In genomic region chr10:54800677-54801480, GRCh38 we compare ENCODE assay signal across 8 cellular contexts. TPM values are rescaled to one million over a fixed set of nuclear protein-coding genes. Genes with fewer than 3 reads are reported as not detected.
DNase-seq lines count a peak whose midpoint lies in the region; ATAC-seq and TF ChIP-seq lines count a peak whose summit lies in the region.

Gene PCDH15, minus strand, starts transcription at chr10:54801231. Its CDS starts 136,969 bp downstream, at chr10:54664262.

- H3K27me3 ChIP-seq in CD4-positive, alpha-beta T cell (ENCODE audit: control insufficient read depth, insufficient read depth, low read length), result no peaks in the 10 kb centered on the region

- intact Hi-C loops in CD4-positive, alpha-beta T cell (cut with DNase I, micrococcal nuclease), result no loop called here
- intact Hi-C loops in activated CD8-positive, alpha-beta T cell treated with anti-CD3 and anti-CD28 coated beads for 36 hours (cut with micrococcal nuclease), result no loop called here

- TF ChIP-seq CTCF in GM12873 (IDR thresholded peaks at IDR 0.05; ENCODE audit: insufficient read depth, low read depth, low read length, missing control alignments) (peak; percentile 6), choroid plexus epithelial cell (conservative IDR thresholded peaks at IDR 0.05; ENCODE audit: low read depth, low read length) (peak; percentile 60), nephron (IDR thresholded peaks at IDR 0.05; ENCODE audit: unreplicated experiment in 3 of 3) (peak; percentile 58 to 61 (median 60))
- no peak for TF ChIP-seq CTCF in CD4-positive, alpha-beta T cell (IDR thresholded peaks at IDR 0.05)
- TF ChIP-seq CTCF in activated CD8-positive, alpha-beta T cell treated with anti-CD3 and anti-CD28 coated beads for 36 hours (IDR thresholded peaks at IDR 0.05), result no peak

- POLR2A ChIA-PET in CD4-positive, alpha-beta T cell (lab: Charles Lee), result no interaction called here
- POLR2A ChIA-PET in activated CD8-positive, alpha-beta T cell treated with anti-CD3 and anti-CD28 coated beads for 36 hours (lab: Charles Lee), result no interaction called here

- no peak for ATAC-seq in CD4-positive, alpha-beta T cell (ENCODE audit: poor library complexity)
- no peak for ATAC-seq in activated CD8-positive, alpha-beta T cell treated with anti-CD3 and anti-CD28 coated beads for 36 hours
- ATAC-seq in effector memory CD8-positive, alpha-beta T cell (replicated peaks), result no peak

- no peak within 1 kb of the TSS for H3K27ac ChIP-seq in CD4-positive, alpha-beta T cell (ENCODE audit: low read depth, low read length)

- H3K4me3 Mint-ChIP-seq in nephron, result peak within 1 kb of the TSS; percentile 48 to 63 (median 51)
- no peak within 1 kb of the TSS for H3K4me3 Mint-ChIP-seq in CD4-positive, alpha-beta T cell
- H3K4me3 Mint-ChIP-seq in activated CD8-positive, alpha-beta T cell treated with anti-CD3 and anti-CD28 coated beads for 36 hours, result no peak within 1 kb of the TSS
- no peak within 1 kb of the TSS for H3K4me3 Mint-ChIP-seq in effector memory CD8-positive, alpha-beta T cell

- no peaks in the 10 kb centered on the region for H3K36me3 Mint-ChIP-seq in nephron (ENCODE audit: low read depth)
- no peaks in the 10 kb centered on the region for H3K36me3 Mint-ChIP-seq in CD4-positive, alpha-beta T cell (ENCODE audit: low read depth)
- no peaks in the 10 kb centered on the region for H3K36me3 Mint-ChIP-seq in activated CD8-positive, alpha-beta T cell treated with anti-CD3 and anti-CD28 coated beads for 36 hours (ENCODE audit: low read depth)
- H3K36me3 Mint-ChIP-seq in effector memory CD8-positive, alpha-beta T cell (ENCODE audit: insufficient read depth), result no peaks in the 10 kb centered on the region

- no peaks in the 10 kb centered on the region for H3K27me3 Mint-ChIP-seq in nephron (ENCODE audit: low read depth)
- H3K27me3 Mint-ChIP-seq in CD4-positive, alpha-beta T cell, result no peaks in the 10 kb centered on the region
- H3K27me3 Mint-ChIP-seq in activated CD8-positive, alpha-beta T cell treated with anti-CD3 and anti-CD28 coated beads for 36 hours, result no peaks in the 10 kb centered on the region
- H3K27me3 Mint-ChIP-seq in effector memory CD8-positive, alpha-beta T cell, result no peaks in the 10 kb centered on the region

- DNase-seq in NCI-H345 (lab: John Stamatoyannopoulos, UW) (peak; percentile 68), choroid plexus epithelial cell (ENCODE audit: low read depth) (peak; percentile 53)
- no peak for DNase-seq in CD4-positive, alpha-beta T cell
- DNase-seq in activated CD8-positive, alpha-beta T cell treated with anti-CD3 and anti-CD28 coated beads for 36 hours, result no peak
- no peak for DNase-seq in effector memory CD8-positive, alpha-beta T cell
- no peak for DNase-seq in NK-92 treated with Interleukin-12 subunit alpha and Interleukin-12 subunit beta, amount 100 ng/mL, for 24 hours (lab: John Stamatoyannopoulos, UW)

- no peak within 1 kb of the TSS for H3K4me3 ChIP-seq in choroid plexus epithelial cell (ENCODE audit: low read depth, low read length)

- H3K9me3 Mint-ChIP-seq in nephron, result no peaks in the 10 kb centered on the region
- H3K9me3 Mint-ChIP-seq in CD4-positive, alpha-beta T cell, result peaks cover 2% of the 10 kb centered on the region
- H3K9me3 Mint-ChIP-seq in activated CD8-positive, alpha-beta T cell treated with anti-CD3 and anti-CD28 coated beads for 36 hours, result peaks cover 5% of the 10 kb centered on the region
- peaks cover 0 to 8% of the 10 kb centered on the region in 2 donors for H3K9me3 Mint-ChIP-seq in effector memory CD8-positive, alpha-beta T cell

- CTCF ChIA-PET in CD4-positive, alpha-beta T cell (lab: Charles Lee), result no interaction called here
- CTCF ChIA-PET in activated CD8-positive, alpha-beta T cell treated with anti-CD3 and anti-CD28 coated beads for 36 hours (lab: Charles Lee), result no interaction called here

- H3K27ac Mint-ChIP-seq in nephron, result peak within 1 kb of the TSS; percentile 68 to 82 (median 68)
- no peak within 1 kb of the TSS for H3K27ac Mint-ChIP-seq in CD4-positive, alpha-beta T cell
- H3K27ac Mint-ChIP-seq in activated CD8-positive, alpha-beta T cell treated with anti-CD3 and anti-CD28 coated beads for 36 hours, result no peak within 1 kb of the TSS
- H3K27ac Mint-ChIP-seq in effector memory CD8-positive, alpha-beta T cell, result no peak within 1 kb of the TSS

- H3K9me3 ChIP-seq in CD4-positive, alpha-beta T cell (ENCODE audit: control insufficient read depth, low read length), result peaks cover 5% of the 10 kb centered on the region

- peaks cover 21% of the 10 kb centered on the region for H3K4me1 Mint-ChIP-seq in nephron
- H3K4me1 Mint-ChIP-seq in CD4-positive, alpha-beta T cell (ENCODE audit: low read depth), result no peaks in the 10 kb centered on the region
- no peaks in the 10 kb centered on the region for H3K4me1 Mint-ChIP-seq in activated CD8-positive, alpha-beta T cell treated with anti-CD3 and anti-CD28 coated beads for 36 hours (ENCODE audit: low read depth)
- no peaks in the 10 kb centered on the region for H3K4me1 Mint-ChIP-seq in effector memory CD8-positive, alpha-beta T cell (ENCODE audit: low read depth in 2 of 2)

RNA-seq across cellular contexts. Expression of gene PCDH15, which starts in this region (rescaled TPM):
- not detected for total RNA-seq in CD4-positive, alpha-beta T cell
- total RNA-seq in activated CD8-positive, alpha-beta T cell treated with anti-CD3 and anti-CD28 coated beads for 36 hours, result not detected

Comparison
In these comparisons a context has a peak if more than half of its experiments do, and no peak if none do; other contexts are left out.
1. CTCF ChIP-seq: peak in GM12873 (single experiment), choroid plexus epithelial cell (single experiment) and nephron (3 of 3); none in CD4-positive, alpha-beta T cell (single experiment) and activated CD8-positive, alpha-beta T cell treated with anti-CD3 and anti-CD28 coated beads for 36 hours (single experiment).
2. DNase-seq: peak in NCI-H345 (single experiment) and choroid plexus epithelial cell (single experiment); none in CD4-positive, alpha-beta T cell (0 of 10), activated CD8-positive, alpha-beta T cell treated with anti-CD3 and anti-CD28 coated beads for 36 hours (single experiment), effector memory CD8-positive, alpha-beta T cell (0 of 3) and NK-92 treated with Interleukin-12 subunit alpha and Interleukin-12 subunit beta, amount 100 ng/mL, for 24 hours (single experiment).
3. H3K27ac Mint-ChIP-seq: peak in nephron (3 of 3); none in CD4-positive, alpha-beta T cell (single experiment), activated CD8-positive, alpha-beta T cell treated with anti-CD3 and anti-CD28 coated beads for 36 hours (single experiment) and effector memory CD8-positive, alpha-beta T cell (0 of 2).
4. H3K4me3 Mint-ChIP-seq: peak in nephron (3 of 3); none in CD4-positive, alpha-beta T cell (single experiment), activated CD8-positive, alpha-beta T cell treated with anti-CD3 and anti-CD28 coated beads for 36 hours (single experiment) and effector memory CD8-positive, alpha-beta T cell (0 of 2).